29 cellular contexts compared by ENCODE assay signal in the genomic region with DNA sequence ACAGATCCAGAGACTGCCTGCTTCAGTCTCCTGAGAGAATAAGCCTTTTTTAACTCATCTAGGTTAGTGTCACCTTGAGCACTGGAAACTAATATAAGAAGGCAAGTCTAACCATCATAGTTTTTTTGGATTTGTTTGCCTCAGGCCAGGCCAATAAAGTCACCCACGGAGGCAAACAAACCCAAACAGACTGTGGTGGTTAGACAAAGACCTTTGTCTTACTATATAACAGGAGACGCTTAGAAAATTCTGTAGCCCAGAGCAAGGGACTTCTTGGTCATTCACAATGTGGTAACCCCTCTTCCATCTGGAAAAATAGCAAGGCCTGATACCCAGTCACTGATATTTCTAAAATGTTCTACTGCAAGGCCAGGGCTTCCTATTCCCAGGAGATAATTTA.
"Had no signal": no experiment of that assay in that cellular context is flagged by ENCODE, and none has a peak within 500 bp of the region (broad histone marks: within the 10 kb centered on the region; RNA-seq: fewer than 3 reads in every experiment).

No MANE protein-coding gene starts in this region.

- H3K27ac ChIP-seq: neural progenitor cell, ovary, parathyroid adenoma, psoas muscle, right lobe of liver, sigmoid colon, suprapubic skin, testis, tibial artery, transverse colon, upper lobe of right lung, uterus had no signal

- H3K36me3 Mint-ChIP-seq: natural killer cell; neural progenitor cell; stimulated activated effector memory CD8-positive, alpha-beta T cell treated with anti-CD3 and anti-CD28 coated beads, Interleukin-12 subunit alpha, Interleukin-12 subunit beta, amount 100 ng/mL, for 72 hours; stimulated activated naive B cell treated with anti-CD40 and anti-IgM and Interleukin-4, amounts not matched to agents 10 μg/mL and 1 μg/mL and 100 μg/mL, for 72 hours; type B pancreatic cell had no signal

- H3K4me1 Mint-ChIP-seq: natural killer cell; nephron; neural progenitor cell; stimulated activated effector memory CD8-positive, alpha-beta T cell treated with anti-CD3 and anti-CD28 coated beads, Interleukin-12 subunit alpha, Interleukin-12 subunit beta, amount 100 ng/mL, for 72 hours; stimulated activated naive B cell treated with anti-CD40 and anti-IgM and Interleukin-4, amounts not matched to agents 10 μg/mL and 1 μg/mL and 100 μg/mL, for 72 hours; stimulated activated naive CD8-positive, alpha-beta T cell treated with anti-CD3 and anti-CD28 coated beads, Interleukin-15, amount 100 ng/mL, for 72 hours had no signal

- H3K9me3 Mint-ChIP-seq: nephron; neural progenitor cell; stimulated activated naive B cell treated with anti-CD40 and anti-IgM and Interleukin-4, amounts not matched to agents 10 μg/mL and 1 μg/mL and 100 μg/mL, for 72 hours; stimulated activated naive CD8-positive, alpha-beta T cell treated with anti-CD3 and anti-CD28 coated beads, Interleukin-15, amount 100 ng/mL, for 72 hours; type B pancreatic cell had no signal

- H3K27me3 Mint-ChIP-seq: progenitor cell of endocrine pancreas had no signal

- H3K27ac Mint-ChIP-seq: natural killer cell; neural progenitor cell; progenitor cell of endocrine pancreas; stimulated activated effector memory CD8-positive, alpha-beta T cell treated with anti-CD3 and anti-CD28 coated beads, Interleukin-12 subunit alpha, Interleukin-12 subunit beta, amount 100 ng/mL, for 72 hours; stimulated activated naive B cell treated with anti-CD40 and anti-IgM and Interleukin-4, amounts not matched to agents 10 μg/mL and 1 μg/mL and 100 μg/mL, for 72 hours; stimulated activated naive CD8-positive, alpha-beta T cell treated with anti-CD3 and anti-CD28 coated beads, Interleukin-15, amount 100 ng/mL, for 72 hours; type B pancreatic cell had no signal

- DNase-seq: natural killer cell; occipital lobe; ovary; posterior cingulate gyrus; psoas muscle; right cardiac atrium; right lobe of liver; sigmoid colon; small intestine; stimulated activated CD4-positive, alpha-beta T cell treated with anti-CD3 and anti-CD28 coated beads, Interleukin-15, amount 100 ng/mL, for 24 hours; stimulated activated CD4-positive, alpha-beta T cell treated with anti-CD3 and anti-CD28 coated beads, Interleukin-2, amount 100 ng/mL, for 24 hours; stimulated activated CD4-positive, alpha-beta T cell treated with anti-CD3 and anti-CD28 coated beads, Interleukin-2, amount 100 ng/mL, for 48 hours; stimulated activated CD4-positive, alpha-beta T cell treated with anti-CD3 and anti-CD28 coated beads, Interleukin-4, amount 100 ng/mL, for 24 hours; stimulated activated naive B cell treated with anti-CD40 and anti-IgM and Interleukin-4, amounts not matched to agents 10 μg/mL and 1 μg/mL and 100 μg/mL, for 72 hours; stimulated activated naive CD8-positive, alpha-beta T cell treated with anti-CD3 and anti-CD28 coated beads, Interleukin-15, amount 100 ng/mL, for 72 hours; stimulated activated naive CD8-positive, alpha-beta T cell treated with anti-CD3 and anti-CD28 coated beads, Interleukin-15, Interleukin-2, amounts not matched to agents 100 U/mL and 50 U/mL, for 24 hours; substantia nigra; testis; tibial artery; transverse colon; upper lobe of right lung; uterus had no signal

- H3K36me3 ChIP-seq: neural progenitor cell, ovary, right lobe of liver, sigmoid colon, suprapubic skin, tibial artery, transverse colon, upper lobe of right lung, uterus had no signal

- H3K4me3 ChIP-seq: neural progenitor cell, ovary, psoas muscle, right lobe of liver, sigmoid colon, suprapubic skin, testis, tibial artery, transverse colon, upper lobe of right lung, uterus had no signal

- H3K9ac ChIP-seq: neural progenitor cell, parathyroid adenoma had no signal

- H3K4me3 Mint-ChIP-seq: natural killer cell; nephron; neural progenitor cell; stimulated activated effector memory CD8-positive, alpha-beta T cell treated with anti-CD3 and anti-CD28 coated beads, Interleukin-12 subunit alpha, Interleukin-12 subunit beta, amount 100 ng/mL, for 72 hours; stimulated activated naive B cell treated with anti-CD40 and anti-IgM and Interleukin-4, amounts not matched to agents 10 μg/mL and 1 μg/mL and 100 μg/mL, for 72 hours; stimulated activated naive CD8-positive, alpha-beta T cell treated with anti-CD3 and anti-CD28 coated beads, Interleukin-15, amount 100 ng/mL, for 72 hours; type B pancreatic cell had no signal

- H3K4me1 ChIP-seq: neural progenitor cell, right lobe of liver, sigmoid colon, testis, transverse colon, upper lobe of right lung, uterus had no signal

- ATAC-seq: natural killer cell; psoas muscle; right cardiac atrium; right lobe of liver; stimulated activated effector memory CD8-positive, alpha-beta T cell treated with anti-CD3 and anti-CD28 coated beads, Interleukin-12 subunit alpha, Interleukin-12 subunit beta, amount 100 ng/mL, for 72 hours; stimulated activated naive B cell treated with anti-CD40 and anti-IgM and Interleukin-4, amounts not matched to agents 10 μg/mL and 1 μg/mL and 100 μg/mL, for 72 hours; stimulated activated naive CD8-positive, alpha-beta T cell treated with anti-CD3 and anti-CD28 coated beads, Interleukin-15, amount 100 ng/mL, for 72 hours; stimulated activated naive CD8-positive, alpha-beta T cell treated with anti-CD3 and anti-CD28 coated beads, Interleukin-15, Interleukin-2, amounts not matched to agents 100 U/mL and 50 U/mL, for 24 hours; upper lobe of right lung had no signal

- FAIRE-seq: small intestine had no signal

- H3K27me3 ChIP-seq: neural progenitor cell, ovary, right lobe of liver, sigmoid colon, suprapubic skin, testis, tibial artery, transverse colon, upper lobe of right lung, uterus had no signal

- H3K9me3 ChIP-seq: ovary, psoas muscle, right lobe of liver, sigmoid colon, suprapubic skin, testis, tibial artery, transverse colon, upper lobe of right lung, uterus had no signal
